17 cellular contexts compared by ENCODE assay signal in genomic region chr5:103569313-103570060, GRCh38. TPM values are rescaled to one million over a fixed set of nuclear protein-coding genes. Genes with fewer than 3 reads are reported as not detected.
A peak's percentile ranks its signal among the peaks of the same experiment; 100 is the strongest.
DNase-seq lines count a peak whose midpoint lies in the region; FAIRE-seq and TF ChIP-seq lines count a peak whose summit lies in the region.
"Had no signal": no experiment of that assay in that cellular context is flagged by ENCODE, and none has a peak within 500 bp of the region (broad histone marks: within the 10 kb centered on the region; RNA-seq: fewer than 3 reads in every experiment).

No MANE protein-coding gene starts in this region.

- 24 to 59% (median 43%) methylated on average over 3 of the region's 3 CpGs for WGBS in stomach, 5 donors
- 81% methylated on average over 3 of the region's 3 CpGs for WGBS in smooth muscle cell (ENCODE audit: low lambda C conversion rate)

- no peak for TF ChIP-seq CTCF in stomach (IDR thresholded peaks at IDR 0.05)
- no peak for TF ChIP-seq CTCF in smooth muscle cell (IDR thresholded peaks at IDR 0.05; ENCODE audit: borderline replicate concordance, insufficient read depth, poor library complexity, severe bottlenecking)

- no peaks in the 10 kb centered on the region for H3K9me3 ChIP-seq in SJCRH30 (replicated peaks)
- no peaks in the 10 kb centered on the region for H3K9me3 ChIP-seq in stomach
- no peaks in the 10 kb centered on the region for H3K9me3 ChIP-seq in Karpas-422 (ENCODE audit: low read length)
- no peaks in the 10 kb centered on the region for H3K9me3 ChIP-seq in smooth muscle cell (replicated peaks; ENCODE audit: low read depth)
- H3K9me3 ChIP-seq: breast epithelium, esophagus squamous epithelium had no signal

- DNase-seq in NCI-H1436 (lab: John Stamatoyannopoulos, UW) = peak; percentile 9
- DNase-seq in NCI-H1436 treated with DMSO at 0.1 percent for 48 hours (lab: John Stamatoyannopoulos, UW) = no peak
- peak; percentile 67 to 75 for DNase-seq in SJCRH30
- DNase-seq in stomach = peak; percentile 63
- no peak for DNase-seq in Karpas-422
- no peak for DNase-seq in smooth muscle cell (lab: John Stamatoyannopoulos, UW; ENCODE audit: unreplicated experiment)
- no peak for DNase-seq in AG08395 (ENCODE audit: low spot score)
- DNase-seq: activated CD4-positive, alpha-beta T cell treated with anti-CD3 and anti-CD28 coated beads, Interleukin-2, amount 10 ng/mL, durations not matched to agents 7 days and 5 days; CD4-positive, alpha-beta T cell; esophagus squamous epithelium; left ventricle myocardium superior; right cardiac atrium; T-helper 9 cell had no signal

- no peak overlapping the region for H3K9ac ChIP-seq in Karpas-422 (ENCODE audit: low read length)
- no peak overlapping the region for H3K9ac ChIP-seq in smooth muscle cell (ENCODE audit: low read depth)

- H4K20me1 ChIP-seq in Karpas-422 (ENCODE audit: insufficient read depth, low read depth, low read length) (no peaks in the 10 kb centered on the region), smooth muscle cell (ENCODE audit: low read depth) (no peaks in the 10 kb centered on the region)

- H3K36me3 ChIP-seq in SJCRH30 (no peaks in the 10 kb centered on the region), stomach (no peaks in the 10 kb centered on the region), Karpas-422 (ENCODE audit: insufficient read depth, low read length) (no peaks in the 10 kb centered on the region), smooth muscle cell (ENCODE audit: low read depth) (no peaks in the 10 kb centered on the region)
- H3K36me3 ChIP-seq: breast epithelium, esophagus squamous epithelium had no signal

- FAIRE-seq in islet of Langerhans (lab: Jason Lieb, UNC) = peak; percentile 90
- FAIRE-seq: GM12891, H54 had no signal

- H3K79me2 ChIP-seq in Karpas-422 (ENCODE audit: low read length) (no peaks in the 10 kb centered on the region), smooth muscle cell (ENCODE audit: low read depth) (no peaks in the 10 kb centered on the region)

- no peaks in the 10 kb centered on the region for H3K27me3 ChIP-seq in SJCRH30
- H3K27me3 ChIP-seq in stomach = no peaks in the 10 kb centered on the region
- H3K27me3 ChIP-seq in Karpas-422 (ENCODE audit: low read length) = no peaks in the 10 kb centered on the region
- H3K27me3 ChIP-seq in smooth muscle cell (ENCODE audit: low read depth) = no peaks in the 10 kb centered on the region
- H3K27me3 ChIP-seq: breast epithelium had no signal

- TF ChIP-seq POLR2A in stomach (IDR thresholded peaks at IDR 0.05) = no peak

- H3K4me3 ChIP-seq in SJCRH30 (no peak overlapping the region), stomach (no peak overlapping the region), Karpas-422 (ENCODE audit: low read length) (no peak overlapping the region), smooth muscle cell (no peak overlapping the region)
- H3K4me3 ChIP-seq: breast epithelium, esophagus squamous epithelium had no signal

- peaks cover 14% of the 10 kb centered on the region for H3K4me1 ChIP-seq in SJCRH30
- H3K4me1 ChIP-seq in stomach = peaks cover 0 to 7% (median 3%) of the 10 kb centered on the region in 4 donors
- no peaks in the 10 kb centered on the region for H3K4me1 ChIP-seq in Karpas-422 (ENCODE audit: low read length)
- H3K4me1 ChIP-seq in smooth muscle cell (ENCODE audit: low read depth) = no peaks in the 10 kb centered on the region
- H3K4me1 ChIP-seq: breast epithelium, esophagus squamous epithelium had no signal

- intact Hi-C loops in stomach (cut with DNase I; ENCODE audit: low total_unique reads) = no loop called here

- TF ChIP-seq EP300 in stomach (IDR thresholded peaks at IDR 0.05) = no peak

- peak overlapping the region; percentile 51 for H3K27ac ChIP-seq in SJCRH30
- H3K27ac ChIP-seq in stomach = peak overlapping the region in 3 of 5 donors; percentile 5 to 60 (median 54)
- no peak overlapping the region for H3K27ac ChIP-seq in Karpas-422 (ENCODE audit: low read length)
- no peak overlapping the region for H3K27ac ChIP-seq in smooth muscle cell (ENCODE audit: low read depth)
- H3K27ac ChIP-seq: breast epithelium, esophagus squamous epithelium had no signal

- H3K9me2 ChIP-seq in Karpas-422 (replicated peaks; ENCODE audit: insufficient read depth, low read length) = no peaks in the 10 kb centered on the region

- H3F3A ChIP-seq in smooth muscle cell (ENCODE audit: low read depth) = no peaks in the 10 kb centered on the region

- H3K4me2 ChIP-seq in Karpas-422 (ENCODE audit: low read depth, low read length, poor library complexity, severe bottlenecking) (no peak overlapping the region), smooth muscle cell (no peak overlapping the region)

- no peak overlapping the region for H2AFZ ChIP-seq in Karpas-422 (ENCODE audit: low read length)
- no peak overlapping the region for H2AFZ ChIP-seq in smooth muscle cell (ENCODE audit: low read depth)

RNA-seq across cellular contexts. Expression of gene NUDT12, which starts 6.9 kb away (rescaled TPM):
- total RNA-seq in SJCRH30 (2014; rRNA removed; shearing (Covaris generic)) = 11.1 and 12.0 TPM in 2 replicates
- 10 to 100 TPM in 1 of 5 donors, 1 to 10 TPM in 4; 3.2 to 37.1 (median 7.8) TPM for total RNA-seq in stomach
- polyA plus RNA-seq in stomach = 10 to 100 TPM in 1 of 3 donors, 1 to 10 TPM in 2; 6.7 to 11.6 (median 8.2) TPM
- not detected in 2 replicates for total RNA-seq in Karpas-422 (2014; rRNA removed; shearing (Covaris generic); ENCODE audit: low replicate concordance)
- 14.9 and 16.6 TPM in 2 replicates for total RNA-seq in smooth muscle cell
- 6.5 and 6.7 TPM in 2 replicates for polyA plus RNA-seq in smooth muscle cell

Comparison
In these comparisons a context has a peak if more than half of its experiments do, and no peak if none do; other contexts are left out.
1. DNase-seq: peak in NCI-H1436 (single experiment), SJCRH30 (2 of 2) and stomach (single experiment); none in NCI-H1436 treated with DMSO at 0.1 percent for 48 hours (single experiment), Karpas-422 (single experiment), smooth muscle cell (single experiment) and AG08395 (single experiment).
2. H3K27ac ChIP-seq: peak in SJCRH30 (single experiment) and stomach (3 of 5); none in Karpas-422 (single experiment) and smooth muscle cell (single experiment).